Comparison of ENCODE assay signal across 1 cellular context in the genomic region with DNA sequence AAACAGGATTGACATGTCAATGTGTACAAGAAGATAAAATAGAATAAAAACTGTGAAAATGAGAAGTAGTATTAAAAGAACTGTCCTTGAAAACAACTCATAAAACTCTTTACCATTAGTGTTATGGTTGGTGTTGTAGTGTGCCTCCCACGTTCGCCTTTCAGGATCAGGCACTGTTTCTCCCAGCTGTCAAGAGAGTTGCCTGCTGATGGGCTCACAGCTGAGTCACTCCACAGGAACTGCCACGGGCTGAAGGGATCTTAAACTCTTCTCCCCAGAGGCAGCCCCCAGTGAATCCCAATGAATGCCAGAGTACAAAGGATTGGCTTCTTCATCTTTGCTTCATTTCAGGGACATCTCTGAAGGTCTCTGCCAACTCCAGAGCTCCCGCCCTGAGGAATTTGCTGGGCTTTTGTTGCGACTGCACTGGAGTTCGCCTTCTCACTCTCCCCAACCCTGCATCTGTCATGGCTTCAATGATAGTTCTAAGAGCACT.
A peak's percentile ranks its signal among the peaks of the same experiment; 100 is the strongest.
TF ChIP-seq lines count a peak whose summit lies in the region.

No MANE protein-coding gene starts in this region.

TF ChIP-seq in IMR-90, 13 proteins besides CTCF, POLR2A, EP300 and RAD21 (continued from another document):
- TF ChIP-seq MXI1 (IDR thresholded peaks at IDR 0.05; ENCODE audit: borderline replicate concordance, low read depth, low read length) (peak; percentile 40; the same call in 1 of the 2 replicates), CHD1 (IDR thresholded peaks at IDR 0.05; ENCODE audit: low read depth, low read length) (no peak)
